ENCODE assay signal across 1 cellular context in genomic region chr20:19935842-19936241, GRCh38.
TF ChIP-seq lines count a peak whose summit lies in the region.

No MANE protein-coding gene starts in this region.

TF ChIP-seq in WTC11, 78 proteins besides CTCF, POLR2A, EP300 and RAD21 (continued from another document):
- TF ChIP-seq, protein P1, sequence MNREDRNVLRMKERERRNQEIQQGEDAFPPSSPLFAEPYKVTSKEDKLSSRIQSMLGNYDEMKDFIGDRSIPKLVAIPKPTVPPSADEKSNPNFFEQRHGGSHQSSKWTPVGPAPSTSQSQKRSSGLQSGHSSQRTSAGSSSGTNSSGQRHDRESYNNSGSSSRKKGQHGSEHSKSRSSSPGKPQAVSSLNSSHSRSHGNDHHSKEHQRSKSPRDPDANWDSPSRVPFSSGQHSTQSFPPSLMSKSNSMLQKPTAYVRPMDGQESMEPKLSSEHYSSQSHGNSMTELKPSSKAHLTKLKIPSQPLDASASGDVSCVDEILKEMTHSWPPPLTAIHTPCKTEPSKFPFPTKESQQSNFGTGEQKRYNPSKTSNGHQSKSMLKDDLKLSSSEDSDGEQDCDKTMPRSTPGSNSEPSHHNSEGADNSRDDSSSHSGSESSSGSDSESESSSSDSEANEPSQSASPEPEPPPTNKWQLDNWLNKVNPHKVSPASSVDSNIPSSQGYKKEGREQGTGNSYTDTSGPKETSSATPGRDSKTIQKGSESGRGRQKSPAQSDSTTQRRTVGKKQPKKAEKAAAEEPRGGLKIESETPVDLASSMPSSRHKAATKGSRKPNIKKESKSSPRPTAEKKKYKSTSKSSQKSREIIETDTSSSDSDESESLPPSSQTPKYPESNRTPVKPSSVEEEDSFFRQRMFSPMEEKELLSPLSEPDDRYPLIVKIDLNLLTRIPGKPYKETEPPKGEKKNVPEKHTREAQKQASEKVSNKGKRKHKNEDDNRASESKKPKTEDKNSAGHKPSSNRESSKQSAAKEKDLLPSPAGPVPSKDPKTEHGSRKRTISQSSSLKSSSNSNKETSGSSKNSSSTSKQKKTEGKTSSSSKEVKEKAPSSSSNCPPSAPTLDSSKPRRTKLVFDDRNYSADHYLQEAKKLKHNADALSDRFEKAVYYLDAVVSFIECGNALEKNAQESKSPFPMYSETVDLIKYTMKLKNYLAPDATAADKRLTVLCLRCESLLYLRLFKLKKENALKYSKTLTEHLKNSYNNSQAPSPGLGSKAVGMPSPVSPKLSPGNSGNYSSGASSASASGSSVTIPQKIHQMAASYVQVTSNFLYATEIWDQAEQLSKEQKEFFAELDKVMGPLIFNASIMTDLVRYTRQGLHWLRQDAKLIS (CRISPR knock-in tag; IDR thresholded peaks at IDR 0.05; ENCODE audit: borderline replicate concordance), result no peak
- no peak for TF ChIP-seq TCF7 (CRISPR knock-in tag; IDR thresholded peaks at IDR 0.05; ENCODE audit: low read depth)
- TF ChIP-seq ZSCAN18 (CRISPR knock-in tag; IDR thresholded peaks at IDR 0.05), result no peak
- TF ChIP-seq CREB1 (CRISPR knock-in tag; IDR thresholded peaks at IDR 0.05), result no peak
- no peak for TF ChIP-seq SOX15 (CRISPR knock-in tag; IDR thresholded peaks at IDR 0.05)
- no peak for TF ChIP-seq ELF4 (CRISPR knock-in tag; IDR thresholded peaks at IDR 0.05; ENCODE audit: low read depth)
- TF ChIP-seq USF2 (CRISPR knock-in tag; IDR thresholded peaks at IDR 0.05), result no peak
- no peak for TF ChIP-seq MAX (CRISPR knock-in tag; IDR thresholded peaks at IDR 0.05)
